1 cellular context compared by ENCODE assay signal in genomic region chr9:93001036-93001435, GRCh38.
TF ChIP-seq lines count a peak whose summit lies in the region.

No MANE protein-coding gene starts in this region.

TF ChIP-seq in GM12878, 131 proteins besides CTCF, POLR2A, EP300 and RAD21:
- TF ChIP-seq IRF5 (IDR thresholded peaks at IDR 0.05; ENCODE audit: borderline replicate concordance) (no peak), RFX5 (IDR thresholded peaks at IDR 0.05; ENCODE audit: low read depth, low read length) (no peak), ESRRA (IDR thresholded peaks at IDR 0.05; ENCODE audit: low read length) (no peak), RBBP5 (conservative IDR thresholded peaks at IDR 0.05) (no peak), MTA2 (IDR thresholded peaks at IDR 0.05; ENCODE audit: low read depth) (no peak), SIN3A (IDR thresholded peaks at IDR 0.05; ENCODE audit: low read depth, low read length) (no peak), NR2F1 (conservative IDR thresholded peaks at IDR 0.05) (no peak), CBX3 (IDR thresholded peaks at IDR 0.05; ENCODE audit: borderline replicate concordance, low read depth) (no peak), RELA (IDR thresholded peaks at IDR 0.05; ENCODE audit: borderline replicate concordance, partially characterized antibody) (no peak), PKNOX1 (IDR thresholded peaks at IDR 0.05) (no peak), SRF (IDR thresholded peaks at IDR 0.05; ENCODE audit: low read depth in 2 of 2, low read length in 2 of 2) (no peak), FOXM1 (IDR thresholded peaks at IDR 0.05; ENCODE audit: low read depth, low read length) (no peak), KLF5 (IDR thresholded peaks at IDR 0.05; ENCODE audit: partially characterized antibody) (no peak), HDAC2 (IDR thresholded peaks at IDR 0.05) (no peak), NFXL1 (IDR thresholded peaks at IDR 0.05; ENCODE audit: borderline replicate concordance) (no peak), MYC (IDR thresholded peaks at IDR 0.05; ENCODE audit: insufficient read depth, insufficient read length, insufficient replicate concordance, low read length, severe bottlenecking) (no peak)
